19 cellular contexts compared by ENCODE assay signal in genomic region chr3:125017406-125017805, GRCh38.
"Had no signal": no experiment of that assay in that cellular context is flagged by ENCODE, and none has a peak within 500 bp of the region (broad histone marks: within the 10 kb centered on the region; RNA-seq: fewer than 3 reads in every experiment).

No MANE protein-coding gene starts in this region.

- H3K4me3 ChIP-seq: SJSA1, SK-N-MC had no signal

- H3K27ac ChIP-seq: SJSA1, SK-N-MC had no signal

- DNase-seq: KBM-7, NCI-H1092, NCI-H1105 treated with DMSO at 0.1 percent for 48 hours, NCI-H1417 treated with DMSO at 0.1 percent for 48 hours, NCI-H146, NCI-H1694 treated with DMSO at 0.1 percent for 48 hours, NCI-H1930, NCI-H2081, NCI-H2107, NCI-H2227 treated with DMSO at 0.1 percent for 48 hours, NCI-H510A, NCI-H524 treated with DMSO at 0.1 percent for 48 hours, NCI-H69, NCI-H774, Right ventricle myocardium superior, RPMI8226, SIG-M5 had no signal

- H3K9me3 ChIP-seq: SJSA1 had no signal

- H3K27me3 ChIP-seq: SJSA1 had no signal
